In the genomic region with DNA sequence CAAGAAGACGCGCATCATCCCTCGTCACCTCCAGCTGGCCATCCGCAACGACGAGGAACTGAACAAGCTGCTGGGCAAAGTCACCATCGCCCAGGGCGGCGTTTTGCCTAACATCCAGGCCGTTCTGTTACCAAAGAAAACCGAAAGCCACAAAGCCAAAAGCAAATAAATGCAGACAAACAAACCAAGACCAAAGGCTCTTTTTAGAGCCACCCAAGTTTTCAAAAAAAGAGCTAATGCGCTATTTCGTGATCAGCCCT, we compare ENCODE assay signal across 6 cellular contexts. TPM values are rescaled to one million over a fixed set of nuclear protein-coding genes. Genes with fewer than 3 reads are reported as not detected.
DNase-seq lines count a peak whose midpoint lies in the region; ATAC-seq and TF ChIP-seq lines count a peak whose summit lies in the region.
"Not testable (repeated sequence)": the region's sequence is repeated elsewhere in the genome, so short reads cannot be mapped to it uniquely, and the experiment has no call there.

No MANE protein-coding gene starts in this region.

- not testable (repeated sequence) for H4K20me1 ChIP-seq in fibroblast of lung (ENCODE audit: control insufficient read depth, extremely low read depth, insufficient read depth, low read length)

- H3K9ac ChIP-seq in HUES6 (ENCODE audit: low read length) (peak overlapping the region; percentile 93), adipocyte (ENCODE audit: low read length) (peak overlapping the region; percentile 84), fibroblast of lung (ENCODE audit: insufficient read depth, low read length) (peak overlapping the region; percentile 84)

- H3K27me3 ChIP-seq in CD8-positive, alpha-beta T cell (ENCODE audit: insufficient read depth, low read length); HUES6 (ENCODE audit: control insufficient read depth, insufficient read depth, low read length); adipocyte (replicated peaks; ENCODE audit: control insufficient read depth, insufficient read depth, low read length); fibroblast of lung (ENCODE audit: control insufficient read depth, insufficient read depth, low read length): not testable (repeated sequence)

- CTCF ChIA-PET in CD8-positive, alpha-beta T cell (lab: Charles Lee) = interaction anchor here (0.9 to 2.4 kb wide), 4 partner anchors 12 to 300 kb away, joined by 3 to 9 read pairs (median 4); no protein-coding TSS in a partner anchor

- not testable (repeated sequence) for H3K36me3 Mint-ChIP-seq in CD8-positive, alpha-beta T cell

- DNase-seq in CD8-positive, alpha-beta T cell; adipocyte (ENCODE audit: low read depth); fibroblast of lung (ENCODE audit: low read depth in 2 of 2); substantia nigra (lab: John Stamatoyannopoulos, UW): not testable (repeated sequence)
- peak; percentile 75 for DNase-seq in mesenteric fat pad (ENCODE audit: low spot score)

- peak overlapping the region; percentile 95 for H3K27ac ChIP-seq in CD8-positive, alpha-beta T cell (ENCODE audit: low read depth, low read length)
- peak overlapping the region; percentile 94 for H3K27ac ChIP-seq in HUES6 (ENCODE audit: low read depth, low read length)
- H3K27ac ChIP-seq in fibroblast of lung (ENCODE audit: insufficient read depth, low read length) = peak overlapping the region; percentile 98
- H3K27ac ChIP-seq in substantia nigra (ENCODE audit: low read depth, low read length, poor library complexity, severe bottlenecking) = peak overlapping the region; percentile 97

- not testable (repeated sequence) for H3K36me3 ChIP-seq in CD8-positive, alpha-beta T cell (ENCODE audit: insufficient read depth, low read length); HUES6 (ENCODE audit: control insufficient read depth, insufficient read depth, low read length); adipocyte (ENCODE audit: control insufficient read depth, insufficient read depth, low read length, severe bottlenecking); fibroblast of lung (ENCODE audit: control insufficient read depth, insufficient read depth, low read length)

- not testable (repeated sequence) for H3K4me1 Mint-ChIP-seq in CD8-positive, alpha-beta T cell (ENCODE audit: low read depth)

- H3K27ac Mint-ChIP-seq in CD8-positive, alpha-beta T cell = not testable (repeated sequence)

- H3K9me3 ChIP-seq in CD8-positive, alpha-beta T cell (ENCODE audit: low read length); HUES6 (ENCODE audit: control insufficient read depth, insufficient read depth, low read depth, low read length); adipocyte (ENCODE audit: control insufficient read depth, low read length); fibroblast of lung (ENCODE audit: control insufficient read depth, insufficient read depth, low read depth, low read length): not testable (repeated sequence)

- H3K27me3 Mint-ChIP-seq in CD8-positive, alpha-beta T cell (ENCODE audit: low read depth) = not testable (repeated sequence)

- POLR2A ChIA-PET in CD8-positive, alpha-beta T cell (lab: Charles Lee) = interaction anchor here (0.7 to 7.1 kb wide), 38 partner anchors 8 to 742 kb away, joined by 3 to 168 read pairs (median 8); partner anchors contain the start of genes ANP32E, APH1A, BOLA1 and CIART

- H3K4me3 ChIP-seq in CD8-positive, alpha-beta T cell (ENCODE audit: low read depth, low read length) = peak overlapping the region; percentile 65
- peak overlapping the region; percentile 67 for H3K4me3 ChIP-seq in HUES6 (ENCODE audit: low read depth, low read length)
- H3K4me3 ChIP-seq in adipocyte (ENCODE audit: low read length) = peak overlapping the region; percentile 95
- H3K4me3 ChIP-seq in fibroblast of lung (replicated peaks in 1 of 4; ENCODE audit: control extremely low read depth in 1 of 4, insufficient read depth in 1 of 4, low read depth in 3 of 4, low read length in 4 of 4) = peak overlapping the region; percentile 39 to 80 (median 74)

- TF ChIP-seq CTCF in CD8-positive, alpha-beta T cell (IDR thresholded peaks at IDR 0.05); fibroblast of lung (conservative IDR thresholded peaks at IDR 0.05 in 1 of 2, IDR thresholded peaks at IDR 0.05 in 1 of 2; ENCODE audit: low read depth in 1 of 2, low read length in 2 of 2): not testable (repeated sequence)

- ATAC-seq in CD8-positive, alpha-beta T cell = not testable (repeated sequence)

- not testable (repeated sequence) for H3K9me3 Mint-ChIP-seq in CD8-positive, alpha-beta T cell

- H2AFZ ChIP-seq in fibroblast of lung (ENCODE audit: low read length) = not testable (repeated sequence)

- H3K4me3 Mint-ChIP-seq in CD8-positive, alpha-beta T cell = not testable (repeated sequence)

- H3K79me2 ChIP-seq in fibroblast of lung (ENCODE audit: control insufficient read depth, insufficient read depth, low read length) = not testable (repeated sequence)

- intact Hi-C loops in CD8-positive, alpha-beta T cell (cut with DNase I, micrococcal nuclease) = not testable (repeated sequence)

- peaks cover 27% of the 10 kb centered on the region for H3K4me1 ChIP-seq in CD8-positive, alpha-beta T cell (ENCODE audit: insufficient read depth, low read length)
- H3K4me1 ChIP-seq in HUES6 (ENCODE audit: control insufficient read depth, insufficient read depth, low read length) (peaks cover 14% of the 10 kb centered on the region), adipocyte (ENCODE audit: control insufficient read depth, insufficient read depth, low read length) (peaks cover 24% of the 10 kb centered on the region)
- not testable (repeated sequence) for H3K4me1 ChIP-seq in fibroblast of lung (ENCODE audit: control insufficient read depth, extremely low read depth, insufficient read depth, low read length)

- peak overlapping the region; percentile 96 for H3K4me2 ChIP-seq in fibroblast of lung (ENCODE audit: extremely low read depth, insufficient read depth, low read length)

RNA-seq across cellular contexts. Expression of gene BOLA1, which starts 12.2 kb away (rescaled TPM):
- 1 to 10 TPM; 3.3 to 4.0 TPM for total RNA-seq in CD8-positive, alpha-beta T cell
- 10.0 and 12.4 TPM in 2 replicates for total RNA-seq in fibroblast of lung
- polyA plus RNA-seq in fibroblast of lung = 6.4 and 7.0 TPM in 2 replicates
- polyA plus RNA-seq in fibroblast of lung (2012) = 9.2 and 12.2 TPM in 2 replicates
- polyA minus RNA-seq in fibroblast of lung (ENCODE audit: low replicate concordance) = 0.71 and 0.93 TPM in 2 replicates
- total RNA-seq in mesenteric fat pad = 16.1 TPM

RNA-seq across cellular contexts. Expression of gene SV2A, which starts 30.5 kb away (rescaled TPM):
- 1 to 10 TPM; 2.9 to 3.3 TPM for total RNA-seq in CD8-positive, alpha-beta T cell
- total RNA-seq in fibroblast of lung (17.5 and 39.6 TPM in 2 replicates), mesenteric fat pad (2.0 TPM)
- 26.8 and 35.8 TPM in 2 replicates for polyA plus RNA-seq in fibroblast of lung
- 27.8 and 38.7 TPM in 2 replicates for polyA plus RNA-seq in fibroblast of lung (2012)
- polyA minus RNA-seq in fibroblast of lung (ENCODE audit: low replicate concordance) = 84.9 and 114 TPM in 2 replicates

RNA-seq across cellular contexts. Expression of gene SF3B4, which starts 40.5 kb away (rescaled TPM):
- total RNA-seq in CD8-positive, alpha-beta T cell = 10 to 100 TPM; 52.0 to 59.1 TPM
- total RNA-seq in fibroblast of lung (8.0 and 9.9 TPM in 2 replicates), mesenteric fat pad (47.9 TPM)
- polyA plus RNA-seq in fibroblast of lung = 29.9 and 41.2 TPM in 2 replicates
- polyA plus RNA-seq in fibroblast of lung (2012) = 48.4 and 79.5 TPM in 2 replicates
- polyA minus RNA-seq in fibroblast of lung (ENCODE audit: low replicate concordance) = 84.0 and 88.2 TPM in 2 replicates

RNA-seq across cellular contexts. Expression of gene MTMR11, which starts 49.6 kb away (rescaled TPM):
- under 1 TPM in 1 of 2 experiments, not detected in 1; 0.14 TPM for total RNA-seq in CD8-positive, alpha-beta T cell
- 5.6 and 14.0 TPM in 2 replicates for total RNA-seq in fibroblast of lung
- polyA plus RNA-seq in fibroblast of lung = 14.5 and 17.5 TPM in 2 replicates
- 9.8 and 11.7 TPM in 2 replicates for polyA plus RNA-seq in fibroblast of lung (2012)
- 24.2 and 42.0 TPM in 2 replicates for polyA minus RNA-seq in fibroblast of lung (ENCODE audit: low replicate concordance)
- 2.2 TPM for total RNA-seq in mesenteric fat pad
